Comparison of ENCODE assay signal across 30 cellular contexts in genomic region chr2:110729106-110729505, GRCh38. TPM values are rescaled to one million over a fixed set of nuclear protein-coding genes. Genes with fewer than 3 reads are reported as not detected.
"Had no signal": no experiment of that assay in that cellular context is flagged by ENCODE, and none has a peak within 500 bp of the region (broad histone marks: within the 10 kb centered on the region; RNA-seq: fewer than 3 reads in every experiment).

No MANE protein-coding gene starts in this region.

- H3K9ac ChIP-seq: SK-N-SH had no signal

- H3K9me2 ChIP-seq: SK-N-SH had no signal

- H3K9me3 ChIP-seq: ascending aorta, body of pancreas, Peyer's patch, SK-N-SH had no signal

- H3K4me1 ChIP-seq: SJCRH30 had no signal

- H3K36me3 ChIP-seq: ascending aorta, Peyer's patch, SJCRH30 had no signal

- H3K4me3 Mint-ChIP-seq: activated CD4-positive, alpha-beta T cell treated with anti-CD3 and anti-CD28 coated beads for 36 hours; activated CD8-positive, alpha-beta T cell treated with anti-CD3 and anti-CD28 coated beads, Interleukin-2, amount 10 ng/mL, durations not matched to agents 7 days and 5 days; activated naive CD8-positive, alpha-beta T cell treated with anti-CD3 and anti-CD28 coated beads, Interleukin-2, amount 50 U/mL, for 24 hours; activated T-helper 1 cell treated with anti-CD3 and anti-CD28 coated beads, Interleukin-12 subunit alpha, Interleukin-12 subunit beta, Interleukin-2, Interleukin-4 antibody, amounts not matched to agents 30 ng/mL and 10 ng/mL and 1 ng/mL, durations not matched to agents 14 hours and 24 hours and 36 hours had no signal

- ATAC-seq: activated CD4-positive, alpha-beta T cell treated with anti-CD3 and anti-CD28 coated beads for 36 hours; activated CD8-positive, alpha-beta T cell treated with anti-CD3 and anti-CD28 coated beads, Interleukin-2, amount 10 ng/mL, durations not matched to agents 7 days and 5 days; activated naive CD4-positive, alpha-beta T cell treated with anti-CD3 and anti-CD28 coated beads, Interleukin-2, amount 50 U/mL, for 72 hours; activated naive CD8-positive, alpha-beta T cell treated with anti-CD3 and anti-CD28 coated beads, Interleukin-2, amount 50 U/mL, for 24 hours; body of pancreas had no signal

- FAIRE-seq: bronchial epithelial cell had no signal

- H3K27ac ChIP-seq: ascending aorta, body of pancreas, Peyer's patch, RWPE1, SJCRH30, VCaP had no signal

- H3K4me2 ChIP-seq: SK-N-SH had no signal

- H3K9me3 Mint-ChIP-seq: activated naive CD4-positive, alpha-beta T cell treated with anti-CD3 and anti-CD28 coated beads, Interleukin-2, amount 50 U/mL, for 72 hours; activated naive CD8-positive, alpha-beta T cell treated with anti-CD3 and anti-CD28 coated beads, Interleukin-2, amount 50 U/mL, for 24 hours; activated T-helper 1 cell treated with anti-CD3 and anti-CD28 coated beads, Interleukin-12 subunit alpha, Interleukin-12 subunit beta, Interleukin-2, Interleukin-4 antibody, amounts not matched to agents 30 ng/mL and 10 ng/mL and 1 ng/mL, durations not matched to agents 14 hours and 24 hours and 36 hours had no signal

- H3K4me3 ChIP-seq: ascending aorta, body of pancreas, Peyer's patch, SJCRH30 had no signal

- H3K27ac Mint-ChIP-seq: activated CD4-positive, alpha-beta T cell treated with anti-CD3 and anti-CD28 coated beads for 36 hours; activated CD8-positive, alpha-beta T cell treated with anti-CD3 and anti-CD28 coated beads, Interleukin-2, amount 10 ng/mL, durations not matched to agents 7 days and 5 days; activated naive CD4-positive, alpha-beta T cell treated with anti-CD3 and anti-CD28 coated beads, Interleukin-2, amount 50 U/mL, for 72 hours; activated naive CD8-positive, alpha-beta T cell treated with anti-CD3 and anti-CD28 coated beads, Interleukin-2, amount 50 U/mL, for 24 hours; activated T-helper 1 cell treated with anti-CD3 and anti-CD28 coated beads, Interleukin-12 subunit alpha, Interleukin-12 subunit beta, Interleukin-2, Interleukin-4 antibody, amounts not matched to agents 30 ng/mL and 10 ng/mL and 1 ng/mL, durations not matched to agents 14 hours and 24 hours and 36 hours had no signal

- DNase-seq: activated CD4-positive, alpha-beta T cell treated with anti-CD3 and anti-CD28 coated beads for 36 hours; activated CD4-positive, alpha-beta T cell treated with anti-CD3 and anti-CD28 coated beads, Interleukin-2, amount 50 U/mL, for 4 hours; activated CD8-positive, alpha-beta memory T cell treated with anti-CD3 and anti-CD28 coated beads, Interleukin-2, amount 50 U/mL, for 48 hours; activated CD8-positive, alpha-beta T cell treated with anti-CD3 and anti-CD28 coated beads, Interleukin-2, amount 10 ng/mL, durations not matched to agents 7 days and 5 days; activated effector memory CD4-positive, alpha-beta T cell treated with Interleukin-2 at 50 U/mL for 16 hours; activated naive CD4-positive, alpha-beta T cell; activated naive CD8-positive, alpha-beta T cell treated with anti-CD3 and anti-CD28 coated beads, Interleukin-2, amount 50 U/mL, for 24 hours; activated T-cell treated with anti-CD3 and anti-CD28 coated beads, Interleukin-2, amount 50 U/mL, for 1 hour; amniotic stem cell; body of pancreas; central memory CD4-positive, alpha-beta T cell; NCI-H1092; NCI-H1694 treated with DMSO at 0.1 percent for 48 hours; NCI-H2029 treated with DMSO at 0.1 percent for 48 hours; NCI-H345; NCI-H510A; NCI-H526 treated with DMSO at 0.1 percent for 48 hours; Peyer's patch; Right ventricle myocardium superior; SJCRH30; SK-N-SH; T-helper 1 cell had no signal

RNA-seq across cellular contexts. Expression of gene ACOXL, which starts 3.3 kb away (rescaled TPM):
- total RNA-seq: activated CD8-positive, alpha-beta T cell treated with anti-CD3 and anti-CD28 coated beads, Interleukin-2, amount 10 ng/mL, durations not matched to agents 7 days and 5 days; ascending aorta; bronchial epithelial cell; chondrocyte; MCF 10A; Peyer's patch; Right ventricle myocardium superior; SJCRH30 had no signal
- polyA plus RNA-seq: SK-N-SH had no signal

RNA-seq across cellular contexts. Expression of gene BUB1, which starts 51.2 kb away (rescaled TPM):
- total RNA-seq: ascending aorta, body of pancreas had no signal
